Comparison of ENCODE assay signal across 1 cellular context in the genomic region with DNA sequence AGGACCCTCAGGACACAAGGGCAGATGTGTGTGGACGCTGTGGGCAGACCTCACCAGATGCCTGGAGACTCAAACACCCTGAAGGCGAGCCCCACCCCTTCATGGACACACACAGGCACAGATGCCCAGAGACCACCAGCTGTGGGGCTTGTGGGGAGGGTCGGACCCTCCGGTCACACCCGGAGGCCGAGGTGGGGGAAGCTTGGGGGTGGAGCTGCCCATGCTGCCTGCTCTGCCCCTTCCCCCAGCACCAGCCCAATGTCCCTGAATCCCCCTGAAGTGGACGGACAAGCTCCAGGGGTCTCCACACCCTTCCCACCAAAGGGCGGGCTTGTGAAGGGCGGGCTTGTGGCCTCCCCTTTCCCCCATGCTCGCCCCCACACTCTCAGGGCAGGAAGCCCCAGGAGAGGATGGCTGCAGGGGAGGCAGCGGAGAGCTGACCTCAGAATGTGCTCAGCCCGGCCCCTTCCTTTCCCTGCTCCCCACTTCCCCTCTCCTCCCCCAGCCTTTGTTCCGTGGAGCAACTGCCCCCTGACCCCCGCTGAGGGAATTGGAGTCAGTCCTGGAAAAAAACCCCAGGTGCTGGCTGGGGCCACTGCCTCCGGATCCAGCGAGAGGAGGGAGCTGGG.
TF ChIP-seq lines count a peak whose summit lies in the region.

No MANE protein-coding gene starts in this region.

TF ChIP-seq in K562, 482 proteins besides CTCF, POLR2A, EP300 and RAD21 (continued from another document):
- TF ChIP-seq, protein P1, sequence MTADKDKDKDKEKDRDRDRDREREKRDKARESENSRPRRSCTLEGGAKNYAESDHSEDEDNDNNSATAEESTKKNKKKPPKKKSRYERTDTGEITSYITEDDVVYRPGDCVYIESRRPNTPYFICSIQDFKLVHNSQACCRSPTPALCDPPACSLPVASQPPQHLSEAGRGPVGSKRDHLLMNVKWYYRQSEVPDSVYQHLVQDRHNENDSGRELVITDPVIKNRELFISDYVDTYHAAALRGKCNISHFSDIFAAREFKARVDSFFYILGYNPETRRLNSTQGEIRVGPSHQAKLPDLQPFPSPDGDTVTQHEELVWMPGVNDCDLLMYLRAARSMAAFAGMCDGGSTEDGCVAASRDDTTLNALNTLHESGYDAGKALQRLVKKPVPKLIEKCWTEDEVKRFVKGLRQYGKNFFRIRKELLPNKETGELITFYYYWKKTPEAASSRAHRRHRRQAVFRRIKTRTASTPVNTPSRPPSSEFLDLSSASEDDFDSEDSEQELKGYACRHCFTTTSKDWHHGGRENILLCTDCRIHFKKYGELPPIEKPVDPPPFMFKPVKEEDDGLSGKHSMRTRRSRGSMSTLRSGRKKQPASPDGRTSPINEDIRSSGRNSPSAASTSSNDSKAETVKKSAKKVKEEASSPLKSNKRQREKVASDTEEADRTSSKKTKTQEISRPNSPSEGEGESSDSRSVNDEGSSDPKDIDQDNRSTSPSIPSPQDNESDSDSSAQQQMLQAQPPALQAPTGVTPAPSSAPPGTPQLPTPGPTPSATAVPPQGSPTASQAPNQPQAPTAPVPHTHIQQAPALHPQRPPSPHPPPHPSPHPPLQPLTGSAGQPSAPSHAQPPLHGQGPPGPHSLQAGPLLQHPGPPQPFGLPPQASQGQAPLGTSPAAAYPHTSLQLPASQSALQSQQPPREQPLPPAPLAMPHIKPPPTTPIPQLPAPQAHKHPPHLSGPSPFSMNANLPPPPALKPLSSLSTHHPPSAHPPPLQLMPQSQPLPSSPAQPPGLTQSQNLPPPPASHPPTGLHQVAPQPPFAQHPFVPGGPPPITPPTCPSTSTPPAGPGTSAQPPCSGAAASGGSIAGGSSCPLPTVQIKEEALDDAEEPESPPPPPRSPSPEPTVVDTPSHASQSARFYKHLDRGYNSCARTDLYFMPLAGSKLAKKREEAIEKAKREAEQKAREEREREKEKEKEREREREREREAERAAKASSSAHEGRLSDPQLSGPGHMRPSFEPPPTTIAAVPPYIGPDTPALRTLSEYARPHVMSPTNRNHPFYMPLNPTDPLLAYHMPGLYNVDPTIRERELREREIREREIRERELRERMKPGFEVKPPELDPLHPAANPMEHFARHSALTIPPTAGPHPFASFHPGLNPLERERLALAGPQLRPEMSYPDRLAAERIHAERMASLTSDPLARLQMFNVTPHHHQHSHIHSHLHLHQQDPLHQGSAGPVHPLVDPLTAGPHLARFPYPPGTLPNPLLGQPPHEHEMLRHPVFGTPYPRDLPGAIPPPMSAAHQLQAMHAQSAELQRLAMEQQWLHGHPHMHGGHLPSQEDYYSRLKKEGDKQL (CRISPR knock-in tag; IDR thresholded peaks at IDR 0.05; ENCODE audit: borderline replicate concordance): no peak
- TF ChIP-seq MEF2A (IDR thresholded peaks at IDR 0.05; ENCODE audit: control insufficient read depth, low read depth, low read length): no peak
- TF ChIP-seq, protein P2, sequence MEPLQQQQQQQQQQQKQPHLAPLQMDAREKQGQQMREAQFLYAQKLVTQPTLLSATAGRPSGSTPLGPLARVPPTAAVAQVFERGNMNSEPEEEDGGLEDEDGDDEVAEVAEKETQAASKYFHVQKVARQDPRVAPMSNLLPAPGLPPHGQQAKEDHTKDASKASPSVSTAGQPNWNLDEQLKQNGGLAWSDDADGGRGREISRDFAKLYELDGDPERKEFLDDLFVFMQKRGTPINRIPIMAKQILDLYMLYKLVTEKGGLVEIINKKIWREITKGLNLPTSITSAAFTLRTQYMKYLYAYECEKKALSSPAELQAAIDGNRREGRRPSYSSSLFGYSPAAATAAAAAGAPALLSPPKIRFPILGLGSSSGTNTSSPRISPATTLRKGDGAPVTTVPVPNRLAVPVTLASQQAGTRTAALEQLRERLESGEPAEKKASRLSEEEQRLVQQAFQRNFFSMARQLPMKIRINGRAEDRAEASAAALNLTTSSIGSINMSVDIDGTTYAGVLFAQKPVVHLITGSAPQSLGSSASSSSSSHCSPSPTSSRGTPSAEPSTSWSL (CRISPR knock-in tag; IDR thresholded peaks at IDR 0.05; ENCODE audit: borderline replicate concordance): no peak
- peak; percentile 66 for TF ChIP-seq EGR1 (conservative IDR thresholded peaks at IDR 0.05)
- TF ChIP-seq, protein P3, sequence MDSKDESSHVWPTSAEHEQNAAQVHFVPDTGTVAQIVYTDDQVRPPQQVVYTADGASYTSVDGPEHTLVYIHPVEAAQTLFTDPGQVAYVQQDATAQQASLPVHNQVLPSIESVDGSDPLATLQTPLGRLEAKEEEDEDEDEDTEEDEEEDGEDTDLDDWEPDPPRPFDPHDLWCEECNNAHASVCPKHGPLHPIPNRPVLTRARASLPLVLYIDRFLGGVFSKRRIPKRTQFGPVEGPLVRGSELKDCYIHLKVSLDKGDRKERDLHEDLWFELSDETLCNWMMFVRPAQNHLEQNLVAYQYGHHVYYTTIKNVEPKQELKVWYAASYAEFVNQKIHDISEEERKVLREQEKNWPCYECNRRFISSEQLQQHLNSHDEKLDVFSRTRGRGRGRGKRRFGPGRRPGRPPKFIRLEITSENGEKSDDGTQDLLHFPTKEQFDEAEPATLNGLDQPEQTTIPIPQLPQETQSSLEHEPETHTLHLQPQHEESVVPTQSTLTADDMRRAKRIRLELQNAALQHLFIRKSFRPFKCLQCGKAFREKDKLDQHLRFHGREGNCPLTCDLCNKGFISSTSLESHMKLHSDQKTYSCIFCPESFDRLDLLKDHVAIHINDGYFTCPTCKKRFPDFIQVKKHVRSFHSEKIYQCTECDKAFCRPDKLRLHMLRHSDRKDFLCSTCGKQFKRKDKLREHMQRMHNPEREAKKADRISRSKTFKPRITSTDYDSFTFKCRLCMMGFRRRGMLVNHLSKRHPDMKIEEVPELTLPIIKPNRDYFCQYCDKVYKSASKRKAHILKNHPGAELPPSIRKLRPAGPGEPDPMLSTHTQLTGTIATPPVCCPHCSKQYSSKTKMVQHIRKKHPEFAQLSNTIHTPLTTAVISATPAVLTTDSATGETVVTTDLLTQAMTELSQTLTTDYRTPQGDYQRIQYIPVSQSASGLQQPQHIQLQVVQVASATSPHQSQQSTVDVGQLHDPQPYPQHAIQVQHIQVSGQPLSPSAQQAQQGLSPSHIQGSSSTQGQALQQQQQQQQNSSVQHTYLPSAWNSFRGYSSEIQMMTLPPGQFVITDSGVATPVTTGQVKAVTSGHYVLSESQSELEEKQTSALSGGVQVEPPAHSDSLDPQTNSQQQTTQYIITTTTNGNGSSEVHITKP (IDR thresholded peaks at IDR 0.05; ENCODE audit: partially characterized antibody): no peak
- peak; percentile 76 for TF ChIP-seq SPI1 (IDR thresholded peaks at IDR 0.05; ENCODE audit: borderline replicate concordance, low read depth, low read length)
- TF ChIP-seq, protein P4, sequence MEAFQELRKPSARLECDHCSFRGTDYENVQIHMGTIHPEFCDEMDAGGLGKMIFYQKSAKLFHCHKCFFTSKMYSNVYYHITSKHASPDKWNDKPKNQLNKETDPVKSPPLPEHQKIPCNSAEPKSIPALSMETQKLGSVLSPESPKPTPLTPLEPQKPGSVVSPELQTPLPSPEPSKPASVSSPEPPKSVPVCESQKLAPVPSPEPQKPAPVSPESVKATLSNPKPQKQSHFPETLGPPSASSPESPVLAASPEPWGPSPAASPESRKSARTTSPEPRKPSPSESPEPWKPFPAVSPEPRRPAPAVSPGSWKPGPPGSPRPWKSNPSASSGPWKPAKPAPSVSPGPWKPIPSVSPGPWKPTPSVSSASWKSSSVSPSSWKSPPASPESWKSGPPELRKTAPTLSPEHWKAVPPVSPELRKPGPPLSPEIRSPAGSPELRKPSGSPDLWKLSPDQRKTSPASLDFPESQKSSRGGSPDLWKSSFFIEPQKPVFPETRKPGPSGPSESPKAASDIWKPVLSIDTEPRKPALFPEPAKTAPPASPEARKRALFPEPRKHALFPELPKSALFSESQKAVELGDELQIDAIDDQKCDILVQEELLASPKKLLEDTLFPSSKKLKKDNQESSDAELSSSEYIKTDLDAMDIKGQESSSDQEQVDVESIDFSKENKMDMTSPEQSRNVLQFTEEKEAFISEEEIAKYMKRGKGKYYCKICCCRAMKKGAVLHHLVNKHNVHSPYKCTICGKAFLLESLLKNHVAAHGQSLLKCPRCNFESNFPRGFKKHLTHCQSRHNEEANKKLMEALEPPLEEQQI (IDR thresholded peaks at IDR 0.05): no peak
- TF ChIP-seq PRMT5 (CRISPR knock-in tag; IDR thresholded peaks at IDR 0.05): no peak
- TF ChIP-seq SMARCB1 (IDR thresholded peaks at IDR 0.05; ENCODE audit: insufficient read length, low read depth): no peak
- TF ChIP-seq FOXJ2 (tag; IDR thresholded peaks at IDR 0.05): no peak
- TF ChIP-seq CBX5 (IDR thresholded peaks at IDR 0.05; ENCODE audit: borderline replicate concordance, low read depth): no peak
- no peak for TF ChIP-seq CAMTA2 (CRISPR knock-in tag; conservative IDR thresholded peaks at IDR 0.05)
- no peak for TF ChIP-seq HNRNPL (IDR thresholded peaks at IDR 0.05; ENCODE audit: low read depth, low read length)
- TF ChIP-seq, protein P5, sequence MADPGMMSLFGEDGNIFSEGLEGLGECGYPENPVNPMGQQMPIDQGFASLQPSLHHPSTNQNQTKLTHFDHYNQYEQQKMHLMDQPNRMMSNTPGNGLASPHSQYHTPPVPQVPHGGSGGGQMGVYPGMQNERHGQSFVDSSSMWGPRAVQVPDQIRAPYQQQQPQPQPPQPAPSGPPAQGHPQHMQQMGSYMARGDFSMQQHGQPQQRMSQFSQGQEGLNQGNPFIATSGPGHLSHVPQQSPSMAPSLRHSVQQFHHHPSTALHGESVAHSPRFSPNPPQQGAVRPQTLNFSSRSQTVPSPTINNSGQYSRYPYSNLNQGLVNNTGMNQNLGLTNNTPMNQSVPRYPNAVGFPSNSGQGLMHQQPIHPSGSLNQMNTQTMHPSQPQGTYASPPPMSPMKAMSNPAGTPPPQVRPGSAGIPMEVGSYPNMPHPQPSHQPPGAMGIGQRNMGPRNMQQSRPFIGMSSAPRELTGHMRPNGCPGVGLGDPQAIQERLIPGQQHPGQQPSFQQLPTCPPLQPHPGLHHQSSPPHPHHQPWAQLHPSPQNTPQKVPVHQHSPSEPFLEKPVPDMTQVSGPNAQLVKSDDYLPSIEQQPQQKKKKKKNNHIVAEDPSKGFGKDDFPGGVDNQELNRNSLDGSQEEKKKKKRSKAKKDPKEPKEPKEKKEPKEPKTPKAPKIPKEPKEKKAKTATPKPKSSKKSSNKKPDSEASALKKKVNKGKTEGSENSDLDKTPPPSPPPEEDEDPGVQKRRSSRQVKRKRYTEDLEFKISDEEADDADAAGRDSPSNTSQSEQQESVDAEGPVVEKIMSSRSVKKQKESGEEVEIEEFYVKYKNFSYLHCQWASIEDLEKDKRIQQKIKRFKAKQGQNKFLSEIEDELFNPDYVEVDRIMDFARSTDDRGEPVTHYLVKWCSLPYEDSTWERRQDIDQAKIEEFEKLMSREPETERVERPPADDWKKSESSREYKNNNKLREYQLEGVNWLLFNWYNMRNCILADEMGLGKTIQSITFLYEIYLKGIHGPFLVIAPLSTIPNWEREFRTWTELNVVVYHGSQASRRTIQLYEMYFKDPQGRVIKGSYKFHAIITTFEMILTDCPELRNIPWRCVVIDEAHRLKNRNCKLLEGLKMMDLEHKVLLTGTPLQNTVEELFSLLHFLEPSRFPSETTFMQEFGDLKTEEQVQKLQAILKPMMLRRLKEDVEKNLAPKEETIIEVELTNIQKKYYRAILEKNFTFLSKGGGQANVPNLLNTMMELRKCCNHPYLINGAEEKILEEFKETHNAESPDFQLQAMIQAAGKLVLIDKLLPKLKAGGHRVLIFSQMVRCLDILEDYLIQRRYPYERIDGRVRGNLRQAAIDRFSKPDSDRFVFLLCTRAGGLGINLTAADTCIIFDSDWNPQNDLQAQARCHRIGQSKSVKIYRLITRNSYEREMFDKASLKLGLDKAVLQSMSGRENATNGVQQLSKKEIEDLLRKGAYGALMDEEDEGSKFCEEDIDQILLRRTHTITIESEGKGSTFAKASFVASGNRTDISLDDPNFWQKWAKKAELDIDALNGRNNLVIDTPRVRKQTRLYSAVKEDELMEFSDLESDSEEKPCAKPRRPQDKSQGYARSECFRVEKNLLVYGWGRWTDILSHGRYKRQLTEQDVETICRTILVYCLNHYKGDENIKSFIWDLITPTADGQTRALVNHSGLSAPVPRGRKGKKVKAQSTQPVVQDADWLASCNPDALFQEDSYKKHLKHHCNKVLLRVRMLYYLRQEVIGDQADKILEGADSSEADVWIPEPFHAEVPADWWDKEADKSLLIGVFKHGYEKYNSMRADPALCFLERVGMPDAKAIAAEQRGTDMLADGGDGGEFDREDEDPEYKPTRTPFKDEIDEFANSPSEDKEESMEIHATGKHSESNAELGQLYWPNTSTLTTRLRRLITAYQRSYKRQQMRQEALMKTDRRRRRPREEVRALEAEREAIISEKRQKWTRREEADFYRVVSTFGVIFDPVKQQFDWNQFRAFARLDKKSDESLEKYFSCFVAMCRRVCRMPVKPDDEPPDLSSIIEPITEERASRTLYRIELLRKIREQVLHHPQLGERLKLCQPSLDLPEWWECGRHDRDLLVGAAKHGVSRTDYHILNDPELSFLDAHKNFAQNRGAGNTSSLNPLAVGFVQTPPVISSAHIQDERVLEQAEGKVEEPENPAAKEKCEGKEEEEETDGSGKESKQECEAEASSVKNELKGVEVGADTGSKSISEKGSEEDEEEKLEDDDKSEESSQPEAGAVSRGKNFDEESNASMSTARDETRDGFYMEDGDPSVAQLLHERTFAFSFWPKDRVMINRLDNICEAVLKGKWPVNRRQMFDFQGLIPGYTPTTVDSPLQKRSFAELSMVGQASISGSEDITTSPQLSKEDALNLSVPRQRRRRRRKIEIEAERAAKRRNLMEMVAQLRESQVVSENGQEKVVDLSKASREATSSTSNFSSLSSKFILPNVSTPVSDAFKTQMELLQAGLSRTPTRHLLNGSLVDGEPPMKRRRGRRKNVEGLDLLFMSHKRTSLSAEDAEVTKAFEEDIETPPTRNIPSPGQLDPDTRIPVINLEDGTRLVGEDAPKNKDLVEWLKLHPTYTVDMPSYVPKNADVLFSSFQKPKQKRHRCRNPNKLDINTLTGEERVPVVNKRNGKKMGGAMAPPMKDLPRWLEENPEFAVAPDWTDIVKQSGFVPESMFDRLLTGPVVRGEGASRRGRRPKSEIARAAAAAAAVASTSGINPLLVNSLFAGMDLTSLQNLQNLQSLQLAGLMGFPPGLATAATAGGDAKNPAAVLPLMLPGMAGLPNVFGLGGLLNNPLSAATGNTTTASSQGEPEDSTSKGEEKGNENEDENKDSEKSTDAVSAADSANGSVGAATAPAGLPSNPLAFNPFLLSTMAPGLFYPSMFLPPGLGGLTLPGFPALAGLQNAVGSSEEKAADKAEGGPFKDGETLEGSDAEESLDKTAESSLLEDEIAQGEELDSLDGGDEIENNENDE (IDR thresholded peaks at IDR 0.05; ENCODE audit: low read depth, low read length): no peak
- peak; percentile 21; the same call in 1 of the 2 replicates for TF ChIP-seq GABPB1 (CRISPR knock-in tag; IDR thresholded peaks at IDR 0.05)
- TF ChIP-seq ZNF408 (CRISPR knock-in tag; IDR thresholded peaks at IDR 0.05; ENCODE audit: low read depth): no peak
- TF ChIP-seq, protein P6, sequence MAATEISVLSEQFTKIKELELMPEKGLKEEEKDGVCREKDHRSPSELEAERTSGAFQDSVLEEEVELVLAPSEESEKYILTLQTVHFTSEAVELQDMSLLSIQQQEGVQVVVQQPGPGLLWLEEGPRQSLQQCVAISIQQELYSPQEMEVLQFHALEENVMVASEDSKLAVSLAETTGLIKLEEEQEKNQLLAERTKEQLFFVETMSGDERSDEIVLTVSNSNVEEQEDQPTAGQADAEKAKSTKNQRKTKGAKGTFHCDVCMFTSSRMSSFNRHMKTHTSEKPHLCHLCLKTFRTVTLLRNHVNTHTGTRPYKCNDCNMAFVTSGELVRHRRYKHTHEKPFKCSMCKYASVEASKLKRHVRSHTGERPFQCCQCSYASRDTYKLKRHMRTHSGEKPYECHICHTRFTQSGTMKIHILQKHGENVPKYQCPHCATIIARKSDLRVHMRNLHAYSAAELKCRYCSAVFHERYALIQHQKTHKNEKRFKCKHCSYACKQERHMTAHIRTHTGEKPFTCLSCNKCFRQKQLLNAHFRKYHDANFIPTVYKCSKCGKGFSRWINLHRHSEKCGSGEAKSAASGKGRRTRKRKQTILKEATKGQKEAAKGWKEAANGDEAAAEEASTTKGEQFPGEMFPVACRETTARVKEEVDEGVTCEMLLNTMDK (IDR thresholded peaks at IDR 0.05; ENCODE audit: borderline replicate concordance, insufficient read depth, low read depth, low read length, poor library complexity, severe bottlenecking): no peak
- no peak for TF ChIP-seq FOS (IDR thresholded peaks at IDR 0.05; ENCODE audit: extremely low read depth, insufficient read length)
